Comparison of ENCODE assay signal across 8 cellular contexts in the genomic region with DNA sequence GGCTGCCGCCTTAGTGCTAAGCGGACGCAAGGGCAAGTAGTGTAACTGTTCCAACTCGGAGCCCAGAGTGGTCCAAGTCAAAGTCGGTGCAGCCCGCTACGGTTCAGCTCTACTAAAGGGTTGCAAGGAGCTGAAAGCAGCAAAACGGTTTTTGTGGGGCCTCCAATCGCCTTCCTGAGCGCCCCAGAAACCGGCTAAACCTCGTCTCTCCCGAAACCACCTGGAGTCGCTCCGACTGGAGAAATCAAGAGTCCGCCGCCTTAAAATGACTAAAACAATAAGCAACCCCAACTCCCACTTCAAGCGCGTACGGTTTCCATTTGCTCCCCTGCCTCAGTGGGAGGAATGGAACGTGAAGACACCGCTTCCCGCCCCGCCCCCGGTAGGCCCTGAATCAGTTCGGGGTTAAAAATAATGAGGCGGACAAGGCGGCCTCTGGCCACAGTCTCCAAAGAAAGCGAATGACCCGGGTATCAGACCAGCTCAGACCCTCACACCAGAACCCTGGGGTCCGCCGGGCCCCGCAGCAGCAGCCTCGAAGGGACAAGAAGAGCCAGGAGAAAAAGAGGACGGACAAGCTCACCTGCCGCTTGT. TPM values are rescaled to one million over a fixed set of nuclear protein-coding genes. Genes with fewer than 3 reads are reported as not detected.
DNase-seq lines count a peak whose midpoint lies in the region; ATAC-seq and TF ChIP-seq lines count a peak whose summit lies in the region.

No MANE protein-coding gene starts in this region.

- H3K36me3 ChIP-seq in colonic mucosa (no peaks in the 10 kb centered on the region), lung (ENCODE audit: control insufficient read depth in 2 of 2, insufficient read depth in 2 of 2, low read length in 2 of 2) (peaks cover 0 to 5% of the 10 kb centered on the region in 2 donors)

- TF ChIP-seq CTCF in colonic mucosa (IDR thresholded peaks at IDR 0.05) = no peak
- TF ChIP-seq CTCF in lung (IDR thresholded peaks at IDR 0.05; ENCODE audit: control extremely low read depth, extremely low read depth) = no peak

- peak overlapping the region; percentile 97 to 98 for H3K27ac Mint-ChIP-seq in T-cell

- ATAC-seq in HG02870 (IDR thresholded peaks at IDR 0.05; ENCODE audit: unreplicated experiment) = peak; percentile 3
- ATAC-seq in T-cell (replicated peaks in 1 of 4) = peak in 2 of 4 experiments; percentile 8 to 10
- peak; percentile 5 for ATAC-seq in lung (ENCODE audit: insufficient read depth, low FRiP score)
- no peak for ATAC-seq in HG03460 (IDR thresholded peaks at IDR 0.05; ENCODE audit: unreplicated experiment)

- 0 to 1% methylated on average over 36 of the region's 36 CpGs for WGBS in lung, 2 donors

- peaks cover 11% of the 10 kb centered on the region for H3K4me1 ChIP-seq in colonic mucosa
- H3K4me1 ChIP-seq in lung (ENCODE audit: control insufficient read depth in 2 of 2, insufficient read depth in 2 of 2, low read length in 2 of 2) = peaks cover 0 to 3% of the 10 kb centered on the region in 2 donors

- no peaks in the 10 kb centered on the region for H3K27me3 Mint-ChIP-seq in T-cell

- peaks cover 6% of the 10 kb centered on the region for H3K36me3 Mint-ChIP-seq in T-cell

- H3K4me3 ChIP-seq in colonic mucosa = peak overlapping the region; percentile 81
- H3K4me3 ChIP-seq in lung = peak overlapping the region; percentile 75

- DNase-seq in GM03348 (ENCODE audit: low spot score) (peak; percentile 25), T-cell (peak in 11 of 34 experiments; percentile 2 to 21 (median 14)), colonic mucosa (peak; percentile 49), lung (ENCODE audit: low spot score) (no peak), NCI-H446 (lab: John Stamatoyannopoulos, UW) (no peak)
- peak; percentile 26 for DNase-seq in stimulated activated CD8-positive, alpha-beta memory T cell treated with anti-CD3 and anti-CD28 coated beads, Interleukin-7, amount 100 ng/mL, for 24 hours (ENCODE audit: low read depth)

- H3K9me3 ChIP-seq in colonic mucosa (no peaks in the 10 kb centered on the region), lung (ENCODE audit: control insufficient read depth in 2 of 2, insufficient read depth in 1 of 2, low read length in 1 of 2) (no peaks in the 10 kb centered on the region)

- POLR2A ChIA-PET in T-cell (lab: Charles Lee) = interaction anchor here in 1 of 2 donors (1.0 to 1.5 kb wide), 4 partner anchors 10 to 85 kb away, joined by 3 to 4 read pairs (median 4); no protein-coding TSS in a partner anchor

- peaks cover 43 to 59% (median 45%) of the 10 kb centered on the region in 3 donors for H3K4me1 Mint-ChIP-seq in T-cell

- H3K9ac ChIP-seq in colonic mucosa (ENCODE audit: low read depth in 2 of 2, low read length in 2 of 2) = peak overlapping the region; percentile 82 to 86

- CTCF ChIA-PET in T-cell (lab: Charles Lee) = interaction anchor here in 1 of 2 donors (0.5 to 2.5 kb wide), 5 partner anchors 20 to 322 kb away, joined by 3 to 13 read pairs (median 6); no protein-coding TSS in a partner anchor

- H3K9me3 Mint-ChIP-seq in T-cell = no peaks in the 10 kb centered on the region

- no peaks in the 10 kb centered on the region for H3K27me3 ChIP-seq in colonic mucosa
- no peaks in the 10 kb centered on the region for H3K27me3 ChIP-seq in lung (ENCODE audit: control insufficient read depth, insufficient read depth)

- peak overlapping the region; percentile 88 to 97 (median 89) for H3K4me3 Mint-ChIP-seq in T-cell

- peak overlapping the region; percentile 96 for H3K27ac ChIP-seq in colonic mucosa
- H3K27ac ChIP-seq in lung (ENCODE audit: low read depth in 1 of 2, low read length in 1 of 2) = peak overlapping the region; percentile 77 to 88

- intact Hi-C loops in colonic mucosa (cut with DNase I) = loop anchor here (10.0 kb wide), 1 partner anchor 61 kb away; a partner anchor contains a TSS

RNA-seq across cellular contexts. Expression of a gene that starts 0.4 kb away (rescaled TPM):
- total RNA-seq in T-cell (10 to 100 TPM; 52.3 to 68.9 (median 66.5) TPM), colonic mucosa (100 to 1,000 TPM; 146 to 154 TPM), lung (100 to 1,000 TPM; 119 to 139 TPM)
- polyA plus RNA-seq in lung = 100 to 1,000 TPM; 146 to 170 TPM

RNA-seq across cellular contexts. Expression of a gene that starts 32.9 kb away (rescaled TPM):
- total RNA-seq in T-cell = 10 to 100 TPM; 34.5 to 43.6 (median 39.0) TPM
- total RNA-seq in colonic mucosa = 10 to 100 TPM; 25.9 to 27.0 TPM
- total RNA-seq in lung = 10 to 100 TPM; 20.1 to 29.6 TPM
- polyA plus RNA-seq in lung = 10 to 100 TPM in 1 of 2 donors, 1 to 10 TPM in 1; 8.8 to 12.3 TPM

RNA-seq across cellular contexts. Expression of a gene that starts 57.5 kb away (rescaled TPM):
- total RNA-seq in T-cell (1 to 10 TPM; 1.3 to 3.5 (median 2.9) TPM), colonic mucosa (1 to 10 TPM; 2.8 to 4.4 TPM), lung (1 to 10 TPM; 2.6 to 9.3 TPM)
- 1 to 10 TPM; 4.7 to 6.4 TPM for polyA plus RNA-seq in lung

Comparison
In these comparisons a context has a peak if more than half of its experiments do, and no peak if none do; other contexts are left out.
1. DNase-seq: peak in GM03348 (single experiment), colonic mucosa (single experiment) and stimulated activated CD8-positive, alpha-beta memory T cell treated with anti-CD3 and anti-CD28 coated beads, Interleukin-7, amount 100 ng/mL, for 24 hours (single experiment); none in lung (single experiment) and NCI-H446 (0 of 2).